ENCODE assay signal across 1 cellular context in the genomic region with DNA sequence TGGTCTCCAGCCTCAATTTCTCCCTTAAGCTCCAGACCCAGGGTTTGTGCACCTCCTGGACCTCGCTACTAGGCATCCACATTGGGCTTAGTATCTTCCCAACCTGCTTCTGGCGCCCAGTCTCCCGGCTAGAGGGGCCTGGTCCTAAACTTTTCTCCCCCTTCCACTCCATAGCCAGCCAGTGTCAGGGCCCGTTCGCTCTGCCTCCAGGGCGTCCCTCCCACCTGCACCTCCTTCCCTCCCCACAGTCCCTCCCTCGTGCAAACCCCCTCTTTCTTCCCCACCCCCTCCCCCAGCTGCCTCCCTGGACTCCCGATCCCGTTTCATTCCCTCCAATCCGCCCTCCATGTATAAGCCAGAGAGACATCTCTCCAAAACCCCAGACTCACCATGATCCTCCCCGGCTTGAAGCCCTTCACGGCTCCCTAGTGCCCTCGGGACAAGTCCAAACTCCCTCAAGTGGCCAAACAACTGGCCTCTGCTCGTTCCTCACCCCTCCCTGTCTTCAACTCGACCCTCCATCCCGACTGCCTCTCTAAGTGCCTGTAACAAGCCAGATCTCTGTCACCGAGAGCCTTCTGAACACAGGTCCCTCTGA.
TF ChIP-seq lines count a peak whose summit lies in the region.

No MANE protein-coding gene starts in this region.

TF ChIP-seq in GM12878, 131 proteins besides CTCF, POLR2A, EP300 and RAD21:
- no peak for TF ChIP-seq SP1 (IDR thresholded peaks at IDR 0.05; ENCODE audit: low read depth, low read length)
- TF ChIP-seq ASH2L (IDR thresholded peaks at IDR 0.05; ENCODE audit: borderline replicate concordance, low read depth), result 0 out of 2 replicates have a peak, but pooled peaks have one; percentile 47
- TF ChIP-seq HDGF (IDR thresholded peaks at IDR 0.05), result 0 out of 2 replicates have a peak, but pooled peaks have one; percentile 38
- no peak for TF ChIP-seq SKIL (IDR thresholded peaks at IDR 0.05; ENCODE audit: low read depth, poor library complexity, severe bottlenecking)
- TF ChIP-seq ZNF592 (IDR thresholded peaks at IDR 0.05), result no peak
- no peak for TF ChIP-seq CBX3 (IDR thresholded peaks at IDR 0.05; ENCODE audit: borderline replicate concordance, low read depth)
- no peak for TF ChIP-seq CBX5 (IDR thresholded peaks at IDR 0.05; ENCODE audit: low read depth)
- TF ChIP-seq, protein P1, sequence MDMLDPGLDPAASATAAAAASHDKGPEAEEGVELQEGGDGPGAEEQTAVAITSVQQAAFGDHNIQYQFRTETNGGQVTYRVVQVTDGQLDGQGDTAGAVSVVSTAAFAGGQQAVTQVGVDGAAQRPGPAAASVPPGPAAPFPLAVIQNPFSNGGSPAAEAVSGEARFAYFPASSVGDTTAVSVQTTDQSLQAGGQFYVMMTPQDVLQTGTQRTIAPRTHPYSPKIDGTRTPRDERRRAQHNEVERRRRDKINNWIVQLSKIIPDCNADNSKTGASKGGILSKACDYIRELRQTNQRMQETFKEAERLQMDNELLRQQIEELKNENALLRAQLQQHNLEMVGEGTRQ (IDR thresholded peaks at IDR 0.05; ENCODE audit: borderline replicate concordance, low read depth, low read length), result no peak
- TF ChIP-seq MTA2 (IDR thresholded peaks at IDR 0.05; ENCODE audit: low read depth), result no peak
- TF ChIP-seq, protein P2, sequence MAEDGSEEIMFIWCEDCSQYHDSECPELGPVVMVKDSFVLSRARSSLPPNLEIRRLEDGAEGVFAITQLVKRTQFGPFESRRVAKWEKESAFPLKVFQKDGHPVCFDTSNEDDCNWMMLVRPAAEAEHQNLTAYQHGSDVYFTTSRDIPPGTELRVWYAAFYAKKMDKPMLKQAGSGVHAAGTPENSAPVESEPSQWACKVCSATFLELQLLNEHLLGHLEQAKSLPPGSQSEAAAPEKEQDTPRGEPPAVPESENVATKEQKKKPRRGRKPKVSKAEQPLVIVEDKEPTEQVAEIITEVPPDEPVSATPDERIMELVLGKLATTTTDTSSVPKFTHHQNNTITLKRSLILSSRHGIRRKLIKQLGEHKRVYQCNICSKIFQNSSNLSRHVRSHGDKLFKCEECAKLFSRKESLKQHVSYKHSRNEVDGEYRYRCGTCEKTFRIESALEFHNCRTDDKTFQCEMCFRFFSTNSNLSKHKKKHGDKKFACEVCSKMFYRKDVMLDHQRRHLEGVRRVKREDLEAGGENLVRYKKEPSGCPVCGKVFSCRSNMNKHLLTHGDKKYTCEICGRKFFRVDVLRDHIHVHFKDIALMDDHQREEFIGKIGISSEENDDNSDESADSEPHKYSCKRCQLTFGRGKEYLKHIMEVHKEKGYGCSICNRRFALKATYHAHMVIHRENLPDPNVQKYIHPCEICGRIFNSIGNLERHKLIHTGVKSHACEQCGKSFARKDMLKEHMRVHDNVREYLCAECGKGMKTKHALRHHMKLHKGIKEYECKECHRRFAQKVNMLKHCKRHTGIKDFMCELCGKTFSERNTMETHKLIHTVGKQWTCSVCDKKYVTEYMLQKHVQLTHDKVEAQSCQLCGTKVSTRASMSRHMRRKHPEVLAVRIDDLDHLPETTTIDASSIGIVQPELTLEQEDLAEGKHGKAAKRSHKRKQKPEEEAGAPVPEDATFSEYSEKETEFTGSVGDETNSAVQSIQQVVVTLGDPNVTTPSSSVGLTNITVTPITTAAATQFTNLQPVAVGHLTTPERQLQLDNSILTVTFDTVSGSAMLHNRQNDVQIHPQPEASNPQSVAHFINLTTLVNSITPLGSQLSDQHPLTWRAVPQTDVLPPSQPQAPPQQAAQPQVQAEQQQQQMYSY (CRISPR knock-in tag; IDR thresholded peaks at IDR 0.05), result no peak
